Comparison of ENCODE assay signal across 24 cellular contexts in the genomic region with DNA sequence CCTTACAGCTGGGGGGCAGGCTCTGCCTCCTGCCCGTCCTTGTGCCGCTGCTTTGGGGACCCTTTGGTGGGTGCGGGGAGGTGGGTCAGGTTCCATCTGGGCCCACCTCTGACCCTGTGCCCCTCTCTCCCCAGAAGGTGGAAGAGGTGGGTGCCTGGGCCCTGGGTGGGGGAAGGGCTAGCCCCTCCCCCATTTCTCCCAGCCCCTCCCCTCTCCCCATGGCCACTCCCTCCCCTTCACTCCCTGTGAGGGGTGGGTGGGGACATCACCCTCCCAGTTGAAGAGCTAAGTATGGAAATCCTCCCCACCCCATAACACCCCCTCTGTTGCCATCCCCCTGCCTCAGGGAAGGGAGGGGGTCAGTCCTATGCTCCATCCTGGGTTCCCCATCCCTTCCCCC. TPM values are rescaled to one million over a fixed set of nuclear protein-coding genes. Genes with fewer than 3 reads are reported as not detected.
"Had no signal": no experiment of that assay in that cellular context is flagged by ENCODE, and none has a peak within 500 bp of the region (broad histone marks: within the 10 kb centered on the region; RNA-seq: fewer than 3 reads in every experiment).

No MANE protein-coding gene starts in this region.

- H3K9me3 ChIP-seq: colonic mucosa, esophagus squamous epithelium, gastrocnemius medialis, left ventricle myocardium inferior, right lobe of liver had no signal

- H3K27ac Mint-ChIP-seq: endodermal cell had no signal

- ATAC-seq: gastrocnemius medialis, T-cell had no signal

- H3K27me3 Mint-ChIP-seq: activated naive CD4-positive, alpha-beta T cell treated with anti-CD3 and anti-CD28 coated beads, Interleukin-2, amount 50 U/mL, for 24 hours; T-cell had no signal

- H3K27me3 ChIP-seq: colonic mucosa, dorsolateral prefrontal cortex, esophagus squamous epithelium, gastrocnemius medialis, right lobe of liver had no signal

- H3K4me1 ChIP-seq: colonic mucosa, gastrocnemius medialis, left ventricle myocardium inferior, right lobe of liver had no signal

- DNase-seq: activated CD4-positive, alpha-beta T cell treated with anti-CD3 and anti-CD28 coated beads for 1 hour; activated CD4-positive, alpha-beta T cell treated with anti-CD3 and anti-CD28 coated beads, Interleukin-2, amount 50 U/mL, for 4 hours; activated gamma-delta T cell treated with Interleukin-2 at 50 U/mL for 16 hours; colonic mucosa; dorsolateral prefrontal cortex; endodermal cell; esophagus squamous epithelium; gastrocnemius medialis; hippocampal formation; left ventricle myocardium inferior; midbrain; nephron progenitor cell; nucleus accumbens; posterior cingulate gyrus; right lobe of liver; stimulated activated CD4-positive, alpha-beta T cell treated with anti-CD3 and anti-CD28 coated beads, Interleukin-1b, Interleukin-23, amount 100 ng/mL, for 48 hours; T-cell; WERI-Rb-1 had no signal

- H3K27ac ChIP-seq: colonic mucosa, dorsolateral prefrontal cortex, esophagus squamous epithelium, gastrocnemius medialis, left ventricle myocardium inferior, right lobe of liver, skin epidermis, WERI-Rb-1 had no signal

- H3K4me1 Mint-ChIP-seq: endodermal cell had no signal

- H3K9me3 Mint-ChIP-seq: activated naive CD4-positive, alpha-beta T cell treated with anti-CD3 and anti-CD28 coated beads, Interleukin-2, amount 50 U/mL, for 24 hours; activated T-helper 1 cell treated with anti-CD3 and anti-CD28 coated beads, Interleukin-12 subunit alpha, Interleukin-12 subunit beta, Interleukin-2, Interleukin-4 antibody, amounts not matched to agents 30 ng/mL and 10 ng/mL and 1 ng/mL, durations not matched to agents 14 hours and 24 hours and 36 hours; endodermal cell; nephron progenitor cell; T-cell had no signal

- H3K4me3 Mint-ChIP-seq: activated naive CD4-positive, alpha-beta T cell treated with anti-CD3 and anti-CD28 coated beads, Interleukin-2, amount 50 U/mL, for 24 hours; activated T-helper 1 cell treated with anti-CD3 and anti-CD28 coated beads, Interleukin-12 subunit alpha, Interleukin-12 subunit beta, Interleukin-2, Interleukin-4 antibody, amounts not matched to agents 30 ng/mL and 10 ng/mL and 1 ng/mL, durations not matched to agents 14 hours and 24 hours and 36 hours; endodermal cell; nephron progenitor cell had no signal

- H3K4me3 ChIP-seq: colonic mucosa, dorsolateral prefrontal cortex, esophagus squamous epithelium, gastrocnemius medialis, left ventricle myocardium inferior, right lobe of liver, skin epidermis had no signal

RNA-seq across cellular contexts. Expression of gene CD79A, which starts 20.1 kb away (rescaled TPM):
- total RNA-seq: endodermal cell, left ventricle myocardium inferior, lung microvascular endothelial cell had no signal

RNA-seq across cellular contexts. Expression of gene ERFL, which starts 31.1 kb away (rescaled TPM):
- total RNA-seq: esophagus squamous epithelium, gastrocnemius medialis, left ventricle myocardium inferior, lung microvascular endothelial cell, right lobe of liver had no signal

RNA-seq across cellular contexts. Expression of gene DMRTC2, which starts 52.3 kb away (rescaled TPM):
- total RNA-seq: activated T-helper 1 cell treated with anti-CD3 and anti-CD28 coated beads, Interleukin-12 subunit alpha, Interleukin-12 subunit beta, Interleukin-2, Interleukin-4 antibody, amounts not matched to agents 30 ng/mL and 10 ng/mL and 1 ng/mL, durations not matched to agents 14 hours and 24 hours and 36 hours; astrocyte; colonic mucosa; dorsolateral prefrontal cortex; endodermal cell; esophagus squamous epithelium; gastrocnemius medialis; left ventricle myocardium inferior; lung microvascular endothelial cell; right lobe of liver; T-cell; ureter had no signal
